1 cellular context compared by ENCODE assay signal in the genomic region with DNA sequence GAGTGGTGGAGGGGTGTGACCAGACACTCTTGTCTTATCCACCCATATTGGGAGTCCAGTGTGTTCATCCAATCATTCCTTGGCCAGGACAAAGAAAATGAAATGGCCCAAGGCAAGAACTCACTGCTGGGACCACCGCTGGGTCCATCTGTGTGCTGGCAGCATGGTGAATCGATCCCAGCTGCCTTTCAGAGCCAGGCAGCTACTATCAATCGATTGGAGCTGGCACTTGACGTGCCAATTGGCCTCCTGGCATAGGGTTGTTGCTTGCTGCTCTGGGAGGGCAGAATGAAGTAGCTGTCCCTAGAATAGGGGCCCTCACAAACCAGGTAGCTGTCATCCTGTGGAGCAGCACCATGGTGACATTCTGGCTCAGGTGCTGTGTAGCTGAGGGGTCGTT.
TF ChIP-seq lines count a peak whose summit lies in the region.

No MANE protein-coding gene starts in this region.

TF ChIP-seq in HepG2, 621 proteins besides CTCF, POLR2A, EP300 and RAD21:
- TF ChIP-seq GPN1 (CRISPR knock-in tag; IDR thresholded peaks at IDR 0.05; ENCODE audit: borderline replicate concordance) (no peak), KAT2B (IDR thresholded peaks at IDR 0.05; ENCODE audit: borderline replicate concordance, low read depth, low read length) (no peak)
TF ChIP-seq in HepG2: peak in this region for 0.
